2 cellular contexts compared by ENCODE assay signal in the genomic region with DNA sequence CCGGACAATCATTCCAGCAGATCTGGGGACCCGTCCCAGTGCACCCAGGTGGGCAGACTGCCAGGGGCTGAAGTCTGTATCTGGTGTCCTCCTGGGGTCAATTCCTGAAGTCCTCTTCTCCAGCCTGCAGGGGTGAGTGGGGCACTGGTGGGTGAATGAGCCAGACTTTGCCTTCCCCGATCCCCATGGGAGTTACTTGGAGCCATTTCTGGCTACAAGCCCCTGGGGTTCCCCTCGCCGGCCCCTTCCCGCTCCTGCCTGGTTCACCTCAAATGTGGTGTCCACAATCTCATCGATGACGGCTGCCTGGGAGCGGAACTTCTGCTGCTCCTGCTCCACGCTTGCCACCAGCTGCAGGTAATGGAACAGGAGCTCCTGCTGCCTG.
TF ChIP-seq lines count a peak whose summit lies in the region.

No MANE protein-coding gene starts in this region.

TF ChIP-seq in HCT116, 20 proteins besides CTCF, POLR2A, EP300 and RAD21:
- TF ChIP-seq, protein P1, sequence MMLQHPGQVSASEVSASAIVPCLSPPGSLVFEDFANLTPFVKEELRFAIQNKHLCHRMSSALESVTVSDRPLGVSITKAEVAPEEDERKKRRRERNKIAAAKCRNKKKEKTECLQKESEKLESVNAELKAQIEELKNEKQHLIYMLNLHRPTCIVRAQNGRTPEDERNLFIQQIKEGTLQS (IDR thresholded peaks at IDR 0.05) = no peak
- no peak for TF ChIP-seq ZFX (IDR thresholded peaks at IDR 0.05)
- TF ChIP-seq JUND (IDR thresholded peaks at IDR 0.05) = no peak
- TF ChIP-seq, protein P2, sequence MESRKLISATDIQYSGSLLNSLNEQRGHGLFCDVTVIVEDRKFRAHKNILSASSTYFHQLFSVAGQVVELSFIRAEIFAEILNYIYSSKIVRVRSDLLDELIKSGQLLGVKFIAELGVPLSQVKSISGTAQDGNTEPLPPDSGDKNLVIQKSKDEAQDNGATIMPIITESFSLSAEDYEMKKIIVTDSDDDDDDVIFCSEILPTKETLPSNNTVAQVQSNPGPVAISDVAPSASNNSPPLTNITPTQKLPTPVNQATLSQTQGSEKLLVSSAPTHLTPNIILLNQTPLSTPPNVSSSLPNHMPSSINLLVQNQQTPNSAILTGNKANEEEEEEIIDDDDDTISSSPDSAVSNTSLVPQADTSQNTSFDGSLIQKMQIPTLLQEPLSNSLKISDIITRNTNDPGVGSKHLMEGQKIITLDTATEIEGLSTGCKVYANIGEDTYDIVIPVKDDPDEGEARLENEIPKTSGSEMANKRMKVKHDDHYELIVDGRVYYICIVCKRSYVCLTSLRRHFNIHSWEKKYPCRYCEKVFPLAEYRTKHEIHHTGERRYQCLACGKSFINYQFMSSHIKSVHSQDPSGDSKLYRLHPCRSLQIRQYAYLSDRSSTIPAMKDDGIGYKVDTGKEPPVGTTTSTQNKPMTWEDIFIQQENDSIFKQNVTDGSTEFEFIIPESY (IDR thresholded peaks at IDR 0.05; ENCODE audit: extremely low read depth, insufficient replicate concordance, low read length) = no peak
- TF ChIP-seq ZNF274 (IDR thresholded peaks at IDR 0.05; ENCODE audit: low read depth, low read length) = no peak
- no peak for TF ChIP-seq POLR2AphosphoS5 (IDR thresholded peaks at IDR 0.05; ENCODE audit: low read depth, low read length)
- TF ChIP-seq TCF7L2 (IDR thresholded peaks at IDR 0.05; ENCODE audit: borderline replicate concordance, extremely low read depth, insufficient read depth, insufficient read length) = no peak
- TF ChIP-seq CBX3 (IDR thresholded peaks at IDR 0.05; ENCODE audit: low read depth) = no peak
- TF ChIP-seq, protein P3, sequence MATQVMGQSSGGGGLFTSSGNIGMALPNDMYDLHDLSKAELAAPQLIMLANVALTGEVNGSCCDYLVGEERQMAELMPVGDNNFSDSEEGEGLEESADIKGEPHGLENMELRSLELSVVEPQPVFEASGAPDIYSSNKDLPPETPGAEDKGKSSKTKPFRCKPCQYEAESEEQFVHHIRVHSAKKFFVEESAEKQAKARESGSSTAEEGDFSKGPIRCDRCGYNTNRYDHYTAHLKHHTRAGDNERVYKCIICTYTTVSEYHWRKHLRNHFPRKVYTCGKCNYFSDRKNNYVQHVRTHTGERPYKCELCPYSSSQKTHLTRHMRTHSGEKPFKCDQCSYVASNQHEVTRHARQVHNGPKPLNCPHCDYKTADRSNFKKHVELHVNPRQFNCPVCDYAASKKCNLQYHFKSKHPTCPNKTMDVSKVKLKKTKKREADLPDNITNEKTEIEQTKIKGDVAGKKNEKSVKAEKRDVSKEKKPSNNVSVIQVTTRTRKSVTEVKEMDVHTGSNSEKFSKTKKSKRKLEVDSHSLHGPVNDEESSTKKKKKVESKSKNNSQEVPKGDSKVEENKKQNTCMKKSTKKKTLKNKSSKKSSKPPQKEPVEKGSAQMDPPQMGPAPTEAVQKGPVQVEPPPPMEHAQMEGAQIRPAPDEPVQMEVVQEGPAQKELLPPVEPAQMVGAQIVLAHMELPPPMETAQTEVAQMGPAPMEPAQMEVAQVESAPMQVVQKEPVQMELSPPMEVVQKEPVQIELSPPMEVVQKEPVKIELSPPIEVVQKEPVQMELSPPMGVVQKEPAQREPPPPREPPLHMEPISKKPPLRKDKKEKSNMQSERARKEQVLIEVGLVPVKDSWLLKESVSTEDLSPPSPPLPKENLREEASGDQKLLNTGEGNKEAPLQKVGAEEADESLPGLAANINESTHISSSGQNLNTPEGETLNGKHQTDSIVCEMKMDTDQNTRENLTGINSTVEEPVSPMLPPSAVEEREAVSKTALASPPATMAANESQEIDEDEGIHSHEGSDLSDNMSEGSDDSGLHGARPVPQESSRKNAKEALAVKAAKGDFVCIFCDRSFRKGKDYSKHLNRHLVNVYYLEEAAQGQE (IDR thresholded peaks at IDR 0.05; ENCODE audit: low read depth) = no peak
- no peak for TF ChIP-seq EZH2 (IDR thresholded peaks at IDR 0.05)
- no peak for TF ChIP-seq SIN3A (IDR thresholded peaks at IDR 0.05; ENCODE audit: low read depth)
- TF ChIP-seq SP1 (IDR thresholded peaks at IDR 0.05; ENCODE audit: low read depth) = no peak
- TF ChIP-seq EGR1 (IDR thresholded peaks at IDR 0.05; ENCODE audit: low read depth) = no peak
- TF ChIP-seq FOSL1 (IDR thresholded peaks at IDR 0.05; ENCODE audit: low read depth) = no peak
- TF ChIP-seq, protein P4, sequence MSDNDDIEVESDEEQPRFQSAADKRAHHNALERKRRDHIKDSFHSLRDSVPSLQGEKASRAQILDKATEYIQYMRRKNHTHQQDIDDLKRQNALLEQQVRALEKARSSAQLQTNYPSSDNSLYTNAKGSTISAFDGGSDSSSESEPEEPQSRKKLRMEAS (IDR thresholded peaks at IDR 0.05) = no peak
- no peak for TF ChIP-seq CEBPB (IDR thresholded peaks at IDR 0.05; ENCODE audit: low read depth)
- TF ChIP-seq YY1 (IDR thresholded peaks at IDR 0.05; ENCODE audit: extremely low read depth, insufficient replicate concordance, low read depth, low read length) = no peak
- TF ChIP-seq ELF1 (IDR thresholded peaks at IDR 0.05; ENCODE audit: borderline replicate concordance, low read depth) = no peak

TF ChIP-seq in H1, 55 proteins besides CTCF, POLR2A, EP300 and RAD21:
- TF ChIP-seq, protein P5, sequence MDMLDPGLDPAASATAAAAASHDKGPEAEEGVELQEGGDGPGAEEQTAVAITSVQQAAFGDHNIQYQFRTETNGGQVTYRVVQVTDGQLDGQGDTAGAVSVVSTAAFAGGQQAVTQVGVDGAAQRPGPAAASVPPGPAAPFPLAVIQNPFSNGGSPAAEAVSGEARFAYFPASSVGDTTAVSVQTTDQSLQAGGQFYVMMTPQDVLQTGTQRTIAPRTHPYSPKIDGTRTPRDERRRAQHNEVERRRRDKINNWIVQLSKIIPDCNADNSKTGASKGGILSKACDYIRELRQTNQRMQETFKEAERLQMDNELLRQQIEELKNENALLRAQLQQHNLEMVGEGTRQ (IDR thresholded peaks at IDR 0.05; ENCODE audit: low read length) = no peak
- TF ChIP-seq SP4 (IDR thresholded peaks at IDR 0.05; ENCODE audit: low read length) (no peak), NANOG (IDR thresholded peaks at IDR 0.05; ENCODE audit: insufficient read depth, low read depth, low read length, poor library complexity, severe bottlenecking) (no peak), SP2 (IDR thresholded peaks at IDR 0.05; ENCODE audit: low read length) (no peak), POLR2AphosphoS5 (IDR thresholded peaks at IDR 0.05; ENCODE audit: low read depth, low read length) (no peak), BACH1 (IDR thresholded peaks at IDR 0.05; ENCODE audit: low read length) (no peak), BCL11A (IDR thresholded peaks at IDR 0.05; ENCODE audit: low read depth in 2 of 2, low read length in 2 of 2) (no peak), CBX5 (IDR thresholded peaks at IDR 0.05; ENCODE audit: low read depth, low read length) (no peak), CREB1 (IDR thresholded peaks at IDR 0.05) (no peak), CBX8 (IDR thresholded peaks at IDR 0.05; ENCODE audit: borderline replicate concordance, low read depth, low read length) (no peak), HDAC6 (IDR thresholded peaks at IDR 0.05; ENCODE audit: low read depth, low read length) (no peak)
